ENCODE assay signal across 8 cellular contexts in genomic region chr10:3935933-3936359, GRCh38.
A peak's percentile ranks its signal among the peaks of the same experiment; 100 is the strongest.
DNase-seq lines count a peak whose midpoint lies in the region; ATAC-seq and TF ChIP-seq lines count a peak whose summit lies in the region.

No MANE protein-coding gene starts in this region.

- no peak for ATAC-seq in central memory CD8-positive, alpha-beta T cell (replicated peaks; ENCODE audit: extremely low read depth, poor library complexity, severe bottlenecking)
- ATAC-seq in mucosa of descending colon (peak; percentile 89), HG03521 (IDR thresholded peaks at IDR 0.05; ENCODE audit: unreplicated experiment) (no peak), GM21423 (IDR thresholded peaks at IDR 0.05; ENCODE audit: unreplicated experiment) (no peak)

- peaks cover 5% of the 10 kb centered on the region for H3K9me3 Mint-ChIP-seq in central memory CD8-positive, alpha-beta T cell

- no peaks in the 10 kb centered on the region for H3K9me3 ChIP-seq in mucosa of descending colon

- TF ChIP-seq CTCF in mucosa of descending colon (IDR thresholded peaks at IDR 0.05): no peak

- intact Hi-C loops in mucosa of descending colon (cut with DNase I, micrococcal nuclease): no loop called here

- H3K36me3 ChIP-seq in mucosa of descending colon (ENCODE audit: low read depth): no peaks in the 10 kb centered on the region
- no peaks in the 10 kb centered on the region for H3K36me3 ChIP-seq in H7 (replicated peaks; ENCODE audit: control insufficient read depth, insufficient read depth, low read length)

- no peak overlapping the region for H3K4me3 ChIP-seq in mucosa of descending colon
- no peak overlapping the region for H3K4me3 ChIP-seq in H7 (ENCODE audit: insufficient read depth, low read depth, low read length)

- H3K4me1 Mint-ChIP-seq in central memory CD8-positive, alpha-beta T cell: peaks cover 54% of the 10 kb centered on the region

- H3K27me3 Mint-ChIP-seq in central memory CD8-positive, alpha-beta T cell: no peaks in the 10 kb centered on the region

- H3K27me3 ChIP-seq in H7 (ENCODE audit: control insufficient read depth, insufficient read depth, low read length): no peaks in the 10 kb centered on the region

- peak overlapping the region; percentile 96 for H3K27ac Mint-ChIP-seq in central memory CD8-positive, alpha-beta T cell (ENCODE audit: low read depth)

- peak; percentile 14 for DNase-seq in AG08395 (ENCODE audit: low spot score)
- DNase-seq in NCI-H1092 treated with DMSO at 0.1 percent for 48 hours (lab: John Stamatoyannopoulos, UW): peak; percentile 81
- no peak for DNase-seq in central memory CD8-positive, alpha-beta T cell (ENCODE audit: low spot score in 2 of 2)
- DNase-seq in mucosa of descending colon: peak in 1 of 3 donors; percentile 85
- no peak for DNase-seq in H7
- no peak for DNase-seq in 8988T

- H3K4me3 Mint-ChIP-seq in central memory CD8-positive, alpha-beta T cell: peak overlapping the region; percentile 77

- H3K36me3 Mint-ChIP-seq in central memory CD8-positive, alpha-beta T cell (ENCODE audit: insufficient read depth): peaks cover 3% of the 10 kb centered on the region

- peaks cover 13% of the 10 kb centered on the region for H3K4me1 ChIP-seq in mucosa of descending colon (ENCODE audit: low read depth)

Comparison
In these comparisons a context has a peak if more than half of its experiments do, and no peak if none do; other contexts are left out.
1. DNase-seq: peak in AG08395 (single experiment) and NCI-H1092 treated with DMSO at 0.1 percent for 48 hours (single experiment); none in central memory CD8-positive, alpha-beta T cell (0 of 2), H7 (single experiment) and 8988T (single experiment).